ENCODE assay signal across 8 cellular contexts in genomic region chr4:55547461-55547770, GRCh38. TPM values are rescaled to one million over a fixed set of nuclear protein-coding genes. Genes with fewer than 3 reads are reported as not detected.
DNase-seq lines count a peak whose midpoint lies in the region; ATAC-seq, FAIRE-seq and TF ChIP-seq lines count a peak whose summit lies in the region.

No MANE protein-coding gene starts in this region.

- H3K4me1 ChIP-seq in esophagus (ENCODE audit: control insufficient read depth in 2 of 2, insufficient read depth in 2 of 2, low read length in 1 of 2): no peaks in the 10 kb centered on the region

- H3K27ac ChIP-seq in RWPE1 (peak overlapping the region; percentile 100), esophagus (ENCODE audit: low read depth in 2 of 2, low read length in 1 of 2) (peak overlapping the region; percentile 96 to 100)

- no peak for DNase-seq in GM19239 (ENCODE audit: insufficient read length, low spot score)
- DNase-seq in RWPE1 (ENCODE audit: low spot score): no peak
- peak; percentile 73 for DNase-seq in nephron progenitor cell
- DNase-seq in stimulated activated CD4-positive, alpha-beta T cell treated with anti-CD3 and anti-CD28 coated beads, Interleukin-1b, Interleukin-23, amount 100 ng/mL, for 48 hours: no peak
- DNase-seq in hippocampal formation (lab: John Stamatoyannopoulos, UW): no peak

- H3K27me3 Mint-ChIP-seq in nephron progenitor cell (ENCODE audit: low read depth, poor library complexity): no peaks in the 10 kb centered on the region

- peak; percentile 78 for FAIRE-seq in GM19239 (lab: Jason Lieb, UNC)

- H3K27ac Mint-ChIP-seq in nephron progenitor cell: peak overlapping the region; percentile 97

- H3K9me3 Mint-ChIP-seq in nephron progenitor cell: no peaks in the 10 kb centered on the region

- H3K27me3 ChIP-seq in esophagus (ENCODE audit: control insufficient read depth in 1 of 2, insufficient read depth in 2 of 2, low read length in 2 of 2): no peaks in the 10 kb centered on the region

- ATAC-seq in HG02981 (IDR thresholded peaks at IDR 0.05; ENCODE audit: unreplicated experiment) (no peak), HG02759 (IDR thresholded peaks at IDR 0.05; ENCODE audit: unreplicated experiment) (no peak)

- H3K4me3 ChIP-seq in esophagus (ENCODE audit: low read depth in 1 of 2, low read length in 2 of 2): peak overlapping the region; percentile 77 to 85

- H3K4me1 Mint-ChIP-seq in nephron progenitor cell: peaks cover 58% of the 10 kb centered on the region

- H3K4me3 Mint-ChIP-seq in nephron progenitor cell: peak overlapping the region; percentile 93

- no peaks in the 10 kb centered on the region for H3K36me3 Mint-ChIP-seq in nephron progenitor cell (ENCODE audit: low read depth)

- POLR2A ChIA-PET in RWPE1 (lab: Yijun Ruan, JAX; ENCODE audit: low non-redundant PET): no interaction called here

- CTCF ChIA-PET in RWPE1 (lab: Yijun Ruan, JAX): interaction anchor here (0.6 to 1.1 kb wide), 3 partner anchors 41 to 109 kb away, joined by 3 to 6 read pairs (median 3); no protein-coding TSS in a partner anchor

- no peaks in the 10 kb centered on the region for H3K9me3 ChIP-seq in esophagus (ENCODE audit: control insufficient read depth in 2 of 2, insufficient read depth in 1 of 2, low read depth in 1 of 2, low read length in 1 of 2)

- H3K36me3 ChIP-seq in esophagus (ENCODE audit: control insufficient read depth in 2 of 2, insufficient read depth in 2 of 2, low read length in 1 of 2): no peaks in the 10 kb centered on the region

- WGBS in esophagus, 2 donors: 2 to 5% methylated on average over 10 of the region's 10 CpGs

- TF ChIP-seq CTCF in RWPE1 (conservative IDR thresholded peaks at IDR 0.05; ENCODE audit: low read depth) (no peak), nephron progenitor cell (IDR thresholded peaks at IDR 0.05) (no peak)

RNA-seq across cellular contexts. Expression of gene CLOCK, which starts 0.7 kb away (rescaled TPM):
- polyA plus RNA-seq in esophagus: 1 to 10 TPM; 8.0 to 8.3 TPM

RNA-seq across cellular contexts. Expression of gene PDCL2, which starts 44.6 kb away (rescaled TPM):
- 1 to 10 TPM in 1 of 2 donors, under 1 TPM in 1; 0.39 to 1.2 TPM for polyA plus RNA-seq in esophagus
